Comparison of ENCODE assay signal across 19 cellular contexts in genomic region chr18:64002581-64002980, GRCh38. TPM values are rescaled to one million over a fixed set of nuclear protein-coding genes. Genes with fewer than 3 reads are reported as not detected.
DNase-seq lines count a peak whose midpoint lies in the region; ATAC-seq and TF ChIP-seq lines count a peak whose summit lies in the region.
"Had no signal": no experiment of that assay in that cellular context is flagged by ENCODE, and none has a peak within 500 bp of the region (broad histone marks: within the 10 kb centered on the region; RNA-seq: fewer than 3 reads in every experiment).

No MANE protein-coding gene starts in this region.

- H3K27ac Mint-ChIP-seq in GM23338, result no peak overlapping the region
- no peak overlapping the region for H3K27ac Mint-ChIP-seq in stimulated activated memory B cell treated with anti-CD40 and anti-IgM and Interleukin-4, amounts not matched to agents 10 μg/mL and 1 μg/mL and 100 μg/mL, for 72 hours
- H3K27ac Mint-ChIP-seq: B cell; CD4-positive, alpha-beta T cell; CD8-positive, alpha-beta memory T cell had no signal

- no peak overlapping the region for H3K4me3 Mint-ChIP-seq in GM23338
- no peak overlapping the region for H3K4me3 Mint-ChIP-seq in stimulated activated memory B cell treated with anti-CD40 and anti-IgM and Interleukin-4, amounts not matched to agents 10 μg/mL and 1 μg/mL and 100 μg/mL, for 72 hours
- H3K4me3 Mint-ChIP-seq: B cell; CD4-positive, alpha-beta T cell; CD8-positive, alpha-beta memory T cell; H9 had no signal

- H3K9me2 ChIP-seq in GM23338 (ENCODE audit: insufficient read depth), result peaks cover 7% of the 10 kb centered on the region; the same call in 1 of the 2 replicates

- H2AFZ ChIP-seq in GM23338, result peak overlapping the region; percentile 69; the same call in 1 of the 2 replicates

- H3K79me2 ChIP-seq in GM23338 (replicated peaks; ENCODE audit: insufficient read depth), result no peaks in the 10 kb centered on the region

- ATAC-seq in Right ventricle myocardium inferior (peak; percentile 20), GM23338 (peak; percentile 79), sciatic nerve (no peak), GM21528 (IDR thresholded peaks at IDR 0.05; ENCODE audit: low FRiP score, unreplicated experiment) (no peak)
- ATAC-seq in stimulated activated memory B cell treated with anti-CD40 and anti-IgM and Interleukin-4, amounts not matched to agents 10 μg/mL and 1 μg/mL and 100 μg/mL, for 72 hours, result peak; percentile 57
- ATAC-seq: HCT116 had no signal

- no peaks in the 10 kb centered on the region for H4K20me1 ChIP-seq in GM23338 (replicated peaks; ENCODE audit: insufficient read depth)
- H4K20me1 ChIP-seq: BLaER1 had no signal

- H3K9me3 Mint-ChIP-seq in GM23338, result no peaks in the 10 kb centered on the region; the same call in 2 of the 3 replicates
- H3K9me3 Mint-ChIP-seq in stimulated activated memory B cell treated with anti-CD40 and anti-IgM and Interleukin-4, amounts not matched to agents 10 μg/mL and 1 μg/mL and 100 μg/mL, for 72 hours, result peaks cover 3% of the 10 kb centered on the region

- peaks cover 3% of the 10 kb centered on the region for H3K27me3 Mint-ChIP-seq in GM23338 (ENCODE audit: insufficient read depth, low read depth, poor library complexity)
- peaks cover 9% of the 10 kb centered on the region for H3K27me3 Mint-ChIP-seq in stimulated activated memory B cell treated with anti-CD40 and anti-IgM and Interleukin-4, amounts not matched to agents 10 μg/mL and 1 μg/mL and 100 μg/mL, for 72 hours

- TF ChIP-seq CTCF in GM23338 (conservative IDR thresholded peaks at IDR 0.05; ENCODE audit: low read depth in 2 of 2), result no peak

- H3K4me1 ChIP-seq in GM23338 (ENCODE audit: insufficient read depth), result no peaks in the 10 kb centered on the region
- H3K4me1 ChIP-seq: BLaER1 had no signal

- intact Hi-C loops in Right ventricle myocardium inferior (cut with DNase I), result no loop called here
- intact Hi-C loops in cardiac septum (cut with DNase I), result no loop called here
- intact Hi-C loops in sciatic nerve (cut with DNase I), result no loop called here

- peak overlapping the region; percentile 35; the same call in 1 of the 2 replicates for H3K4me3 ChIP-seq in GM23338
- H3K4me3 ChIP-seq: BLaER1 had no signal

- DNase-seq in Right ventricle myocardium inferior (ENCODE audit: missing footprints) (no peak), cardiac septum (ENCODE audit: low spot score) (no peak), GM23338 (ENCODE audit: low spot score) (no peak), NCI-H187 treated with DMSO at 0.1 percent for 48 hours (lab: John Stamatoyannopoulos, UW) (no peak), sciatic nerve (ENCODE audit: low spot score) (no peak)
- DNase-seq: CD4-positive, alpha-beta T cell; CD8-positive, alpha-beta memory T cell; DMS 273 treated with DMSO at 0.1 percent for 48 hours; DMS79; GF-D8; H9 had no signal

- no peak overlapping the region for H3K27ac ChIP-seq in GM23338 (ENCODE audit: low read depth)
- H3K27ac ChIP-seq: 22Rv1, BLaER1, C4-2B had no signal

- H3K4me2 ChIP-seq in GM23338, result no peak overlapping the region; the same call in 1 of the 2 replicates
- H3K4me2 ChIP-seq: BLaER1 had no signal

- H3K4me1 Mint-ChIP-seq in GM23338, result no peaks in the 10 kb centered on the region
- no peaks in the 10 kb centered on the region for H3K4me1 Mint-ChIP-seq in stimulated activated memory B cell treated with anti-CD40 and anti-IgM and Interleukin-4, amounts not matched to agents 10 μg/mL and 1 μg/mL and 100 μg/mL, for 72 hours
- H3K4me1 Mint-ChIP-seq: B cell; CD8-positive, alpha-beta memory T cell; H9 had no signal

- H3K36me3 ChIP-seq in GM23338 (ENCODE audit: insufficient read depth), result no peaks in the 10 kb centered on the region
- H3K36me3 ChIP-seq: BLaER1 had no signal

- H3K36me3 Mint-ChIP-seq in GM23338 (ENCODE audit: low read depth), result no peaks in the 10 kb centered on the region; the same call in 2 of the 3 replicates
- peaks cover 16% of the 10 kb centered on the region for H3K36me3 Mint-ChIP-seq in stimulated activated memory B cell treated with anti-CD40 and anti-IgM and Interleukin-4, amounts not matched to agents 10 μg/mL and 1 μg/mL and 100 μg/mL, for 72 hours

- H3F3A ChIP-seq in GM23338 (replicated peaks; ENCODE audit: low read depth), result no peaks in the 10 kb centered on the region

- H3K27me3 ChIP-seq in GM23338 (ENCODE audit: insufficient read depth), result no peaks in the 10 kb centered on the region
- H3K27me3 ChIP-seq: BLaER1 had no signal

TF ChIP-seq in GM23338, 12 proteins besides CTCF, POLR2A, EP300 and RAD21 (continues in another document):
- TF ChIP-seq ZNF114 (CRISPR knock-in tag; IDR thresholded peaks at IDR 0.05) (no peak), ZNF462 (CRISPR knock-in tag; IDR thresholded peaks at IDR 0.05) (no peak)

RNA-seq across cellular contexts. Expression of gene SERPINB8, which starts 32.7 kb away (rescaled TPM):
- 2.2 TPM for total RNA-seq in Right ventricle myocardium inferior
- 4.5 TPM for total RNA-seq in cardiac septum
- total RNA-seq in GM23338 (2014; rRNA removed; shearing (Covaris generic)), result 0.50 and 2.1 TPM in 2 replicates
- 0.50 and 1.7 TPM in 2 replicates for polyA plus RNA-seq in GM23338 (2016; fragmentation: Nextera tagmentation; extraction: Ambion mirVana)
- total RNA-seq in sciatic nerve, result 16.5 TPM
- total RNA-seq: G401 had no signal

RNA-seq across cellular contexts. Expression of gene HMSD, which starts 53.5 kb away (rescaled TPM):
- total RNA-seq in Right ventricle myocardium inferior (not detected), cardiac septum (1.1 TPM), sciatic nerve (7.8 TPM)
- total RNA-seq in GM23338 (2014; rRNA removed; shearing (Covaris generic)), result 0.54 and 2.6 TPM in 2 replicates
- 13.0 and 25.1 TPM in 2 replicates for polyA plus RNA-seq in GM23338 (2016; fragmentation: Nextera tagmentation; extraction: Ambion mirVana)
- total RNA-seq: B cell; CD4-positive, alpha-beta T cell; G401 had no signal
- polyA plus RNA-seq: CD8-positive, alpha-beta memory T cell had no signal

Comparison
In these comparisons a context has a peak if more than half of its experiments do, and no peak if none do; other contexts are left out.
1. ATAC-seq: peak in Right ventricle myocardium inferior (single experiment), GM23338 (single experiment) and stimulated activated memory B cell treated with anti-CD40 and anti-IgM and Interleukin-4, amounts not matched to agents 10 μg/mL and 1 μg/mL and 100 μg/mL, for 72 hours (single experiment); none in sciatic nerve (single experiment) and GM21528 (single experiment).